Comparison of ENCODE assay signal across 21 cellular contexts in the genomic region with DNA sequence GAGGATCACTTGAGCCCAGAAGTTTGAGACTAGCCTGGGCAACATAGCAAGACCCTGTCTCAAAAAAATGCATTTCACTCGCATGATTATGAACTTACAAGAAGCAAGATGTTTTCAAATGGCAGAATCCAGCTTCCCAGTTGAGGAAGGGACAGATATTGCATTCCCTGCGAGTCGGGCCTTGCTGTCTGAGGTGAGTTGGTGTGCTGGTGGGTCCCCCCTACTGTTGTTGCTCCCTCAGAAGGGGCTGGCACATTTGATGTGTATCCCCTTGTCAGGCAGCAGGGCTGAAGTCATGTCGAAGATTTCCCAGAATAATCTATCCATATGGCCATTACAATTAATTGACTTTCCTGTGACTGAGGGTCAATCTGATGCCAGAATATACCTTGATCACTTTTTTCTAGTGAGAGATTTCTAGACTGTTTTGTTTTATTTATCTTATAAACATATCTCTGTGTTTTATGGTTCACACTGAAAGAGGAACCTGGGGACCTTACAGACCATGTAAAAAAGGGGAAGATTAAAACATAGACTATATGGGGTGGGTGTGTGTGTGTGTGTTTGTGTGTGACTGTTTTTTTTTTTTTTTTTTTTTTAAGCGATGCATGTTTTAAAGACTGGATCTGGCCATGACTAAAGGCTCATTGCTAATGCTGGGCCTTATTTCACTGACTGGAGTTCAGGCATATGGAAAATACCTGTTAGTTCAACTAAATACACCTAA.
"Had no signal": no experiment of that assay in that cellular context is flagged by ENCODE, and none has a peak within 500 bp of the region (broad histone marks: within the 10 kb centered on the region; RNA-seq: fewer than 3 reads in every experiment).

No MANE protein-coding gene starts in this region.

- H3K4me3 ChIP-seq: left lung, neural progenitor cell, right lobe of liver, skin epidermis, stomach, suprapubic skin, tibial nerve had no signal

- H3K27ac ChIP-seq: left lung, neural progenitor cell, right lobe of liver, skin epidermis, stomach, suprapubic skin, tibial nerve had no signal

- H3K36me3 Mint-ChIP-seq: activated CD4-positive, alpha-beta memory T cell treated with anti-CD3 and anti-CD28 coated beads for 36 hours; activated naive CD4-positive, alpha-beta T cell treated with anti-CD3 and anti-CD28 coated beads, Interleukin-2, amount 10 ng/mL, durations not matched to agents 7 days and 5 days; naive thymus-derived CD8-positive, alpha-beta T cell; neural progenitor cell; stimulated activated effector memory CD8-positive, alpha-beta T cell treated with anti-CD3 and anti-CD28 coated beads, Interleukin-12 subunit alpha, Interleukin-12 subunit beta, amount 100 ng/mL, for 72 hours had no signal

- ATAC-seq: activated T-cell treated with anti-CD3 and anti-CD28 coated beads, Interleukin-2, amount 50 U/mL, for 72 hours; left lung; naive thymus-derived CD8-positive, alpha-beta T cell; right lobe of liver; stimulated activated effector memory CD8-positive, alpha-beta T cell treated with anti-CD3 and anti-CD28 coated beads, Interleukin-12 subunit alpha, Interleukin-12 subunit beta, amount 100 ng/mL, for 72 hours had no signal

- H3K4me3 Mint-ChIP-seq: activated CD4-positive, alpha-beta memory T cell treated with anti-CD3 and anti-CD28 coated beads for 36 hours; activated naive CD4-positive, alpha-beta T cell treated with anti-CD3 and anti-CD28 coated beads, Interleukin-2, amount 10 ng/mL, durations not matched to agents 7 days and 5 days; activated T-cell treated with anti-CD3 and anti-CD28 coated beads, Interleukin-2, amount 50 U/mL, for 72 hours; naive thymus-derived CD8-positive, alpha-beta T cell; neural progenitor cell; stimulated activated effector memory CD8-positive, alpha-beta T cell treated with anti-CD3 and anti-CD28 coated beads, Interleukin-12 subunit alpha, Interleukin-12 subunit beta, amount 100 ng/mL, for 72 hours had no signal

- H3K9me3 Mint-ChIP-seq: activated CD4-positive, alpha-beta memory T cell treated with anti-CD3 and anti-CD28 coated beads for 36 hours; activated naive CD4-positive, alpha-beta T cell treated with anti-CD3 and anti-CD28 coated beads, Interleukin-2, amount 10 ng/mL, durations not matched to agents 7 days and 5 days; activated T-cell treated with anti-CD3 and anti-CD28 coated beads, Interleukin-2, amount 50 U/mL, for 72 hours; naive thymus-derived CD8-positive, alpha-beta T cell; neural progenitor cell; stimulated activated effector memory CD8-positive, alpha-beta T cell treated with anti-CD3 and anti-CD28 coated beads, Interleukin-12 subunit alpha, Interleukin-12 subunit beta, amount 100 ng/mL, for 72 hours had no signal

- H3K27ac Mint-ChIP-seq: activated CD4-positive, alpha-beta memory T cell treated with anti-CD3 and anti-CD28 coated beads for 36 hours; activated naive CD4-positive, alpha-beta T cell treated with anti-CD3 and anti-CD28 coated beads, Interleukin-2, amount 10 ng/mL, durations not matched to agents 7 days and 5 days; activated T-cell treated with anti-CD3 and anti-CD28 coated beads, Interleukin-2, amount 50 U/mL, for 72 hours; naive thymus-derived CD8-positive, alpha-beta T cell; neural progenitor cell; stimulated activated effector memory CD8-positive, alpha-beta T cell treated with anti-CD3 and anti-CD28 coated beads, Interleukin-12 subunit alpha, Interleukin-12 subunit beta, amount 100 ng/mL, for 72 hours had no signal

- H3K27me3 ChIP-seq: left lung, neural progenitor cell, right lobe of liver, stomach, suprapubic skin, tibial nerve had no signal

- H3K27me3 Mint-ChIP-seq: activated CD4-positive, alpha-beta memory T cell treated with anti-CD3 and anti-CD28 coated beads for 36 hours had no signal

- H3K9me3 ChIP-seq: left lung, right lobe of liver, stomach, suprapubic skin, tibial nerve had no signal

- H3K36me3 ChIP-seq: left lung, neural progenitor cell, right lobe of liver, stomach, suprapubic skin, tibial nerve had no signal

- DNase-seq: activated CD4-positive, alpha-beta memory T cell treated with anti-CD3 and anti-CD28 coated beads for 36 hours; activated CD4-positive, alpha-beta T cell treated with anti-CD3 and anti-CD28 coated beads for 48 hours; activated effector memory CD4-positive, alpha-beta T cell treated with anti-CD3 and anti-CD28 coated beads, Interleukin-2, amount 50 U/mL, for 16 hours; activated naive CD4-positive, alpha-beta T cell treated with anti-CD3 and anti-CD28 coated beads, Interleukin-2, amount 10 ng/mL, durations not matched to agents 7 days and 5 days; activated T-cell treated with anti-CD3 and anti-CD28 coated beads, Interleukin-2, amount 50 U/mL, for 72 hours; amygdala; cortex of kidney; foreskin melanocyte; hippocampal formation; kidney glomerular epithelial cell; left lung; naive thymus-derived CD8-positive, alpha-beta T cell; posterior cingulate gyrus; right lobe of liver; stimulated activated CD4-positive, alpha-beta T cell treated with anti-CD3 and anti-CD28 coated beads, Interleukin-2, amount 100 ng/mL, for 24 hours; stomach had no signal

- H3K4me1 ChIP-seq: left lung had no signal

- H3K4me1 Mint-ChIP-seq: activated naive CD4-positive, alpha-beta T cell treated with anti-CD3 and anti-CD28 coated beads, Interleukin-2, amount 10 ng/mL, durations not matched to agents 7 days and 5 days; naive thymus-derived CD8-positive, alpha-beta T cell; stimulated activated effector memory CD8-positive, alpha-beta T cell treated with anti-CD3 and anti-CD28 coated beads, Interleukin-12 subunit alpha, Interleukin-12 subunit beta, amount 100 ng/mL, for 72 hours had no signal
